ENCODE assay signal across 18 cellular contexts in genomic region chr17:61538480-61538879, GRCh38. TPM values are rescaled to one million over a fixed set of nuclear protein-coding genes. Genes with fewer than 3 reads are reported as not detected.
DNase-seq lines count a peak whose midpoint lies in the region; FAIRE-seq and TF ChIP-seq lines count a peak whose summit lies in the region.
"Had no signal": no experiment of that assay in that cellular context is flagged by ENCODE, and none has a peak within 500 bp of the region (broad histone marks: within the 10 kb centered on the region; RNA-seq: fewer than 3 reads in every experiment).

No MANE protein-coding gene starts in this region.

- H3K27me3 ChIP-seq in smooth muscle cell (ENCODE audit: low read depth) (no peaks in the 10 kb centered on the region), mesenchymal stem cell (ENCODE audit: control insufficient read depth in 1 of 2, insufficient read depth in 1 of 2, low read length in 2 of 2) (no peaks in the 10 kb centered on the region)
- H3K27me3 ChIP-seq: BLaER1 had no signal

- no peak overlapping the region for H2BK120ac ChIP-seq in mesenchymal stem cell (ENCODE audit: low read depth, low read length)

- DNase-seq in NCI-H82 (lab: John Stamatoyannopoulos, UW) = peak; percentile 37
- DNase-seq in NCI-H82 treated with DMSO at 0.1 percent for 48 hours (lab: John Stamatoyannopoulos, UW; ENCODE audit: unreplicated experiment) = no peak
- no peak for DNase-seq in H54 (ENCODE audit: insufficient read length, low spot score)
- DNase-seq in OCI-LY7 (ENCODE audit: low spot score) = no peak
- no peak for DNase-seq in smooth muscle cell (lab: John Stamatoyannopoulos, UW; ENCODE audit: unreplicated experiment)
- DNase-seq in iPS-NIHi7 (ENCODE audit: extremely low spot score) = no peak
- no peak for DNase-seq in mesenchymal stem cell
- DNase-seq: CD4-positive, alpha-beta memory T cell; DMS153; DMS79; GDM1; HCEC 1CT had no signal

- H4K20me1 ChIP-seq in OCI-LY7 (ENCODE audit: insufficient read depth, low read length) = no peaks in the 10 kb centered on the region
- H4K20me1 ChIP-seq in smooth muscle cell (ENCODE audit: low read depth) = no peaks in the 10 kb centered on the region
- H4K20me1 ChIP-seq: BLaER1 had no signal

- peak; percentile 65 for FAIRE-seq in H54 (lab: Jason Lieb, UNC)

- H2AFZ ChIP-seq in OCI-LY7 (ENCODE audit: low read length) = peak overlapping the region; percentile 23; the same call in 1 of the 2 replicates
- peak overlapping the region; percentile 43 for H2AFZ ChIP-seq in smooth muscle cell (ENCODE audit: low read depth)
- no peak overlapping the region for H2AFZ ChIP-seq in mesenchymal stem cell (ENCODE audit: low read depth, low read length)

- H3K9ac ChIP-seq in smooth muscle cell (ENCODE audit: low read depth) = no peak overlapping the region
- H3K9ac ChIP-seq in mesenchymal stem cell (ENCODE audit: low read length) = no peak overlapping the region
- H3K9ac ChIP-seq: BLaER1 had no signal

- no peak for TF ChIP-seq POLR2A in H54 (IDR thresholded peaks at IDR 0.05; ENCODE audit: low read depth, low read length)

- no peak overlapping the region for H4K8ac ChIP-seq in mesenchymal stem cell (ENCODE audit: low read length)

- peaks cover 6% of the 10 kb centered on the region for H3F3A ChIP-seq in smooth muscle cell (ENCODE audit: low read depth)

- H3K9me3 ChIP-seq in OCI-LY7 (ENCODE audit: low read length) (0 out of 2 replicates have a peak, but pooled peaks cover 5% of the 10 kb centered on the region), smooth muscle cell (replicated peaks; ENCODE audit: low read depth) (peaks cover 14% of the 10 kb centered on the region), mesenchymal stem cell (ENCODE audit: control insufficient read depth, low read length) (peaks cover 25% of the 10 kb centered on the region)

- CTCF ChIA-PET in OCI-LY7 (lab: Charles Lee; ENCODE audit: unreplicated experiment) = no interaction called here

- TF ChIP-seq CTCF in OCI-LY7 (conservative IDR thresholded peaks at IDR 0.05; ENCODE audit: low read length) (no peak), smooth muscle cell (IDR thresholded peaks at IDR 0.05; ENCODE audit: borderline replicate concordance, insufficient read depth, poor library complexity, severe bottlenecking) (no peak)

- intact Hi-C loops in OCI-LY7 (cut with micrococcal nuclease; ENCODE audit: unreplicated experiment) = no loop called here

- POLR2A ChIA-PET in OCI-LY7 (lab: Charles Lee) = interaction anchor here (0.6 to 0.7 kb wide), 2 partner anchors 164 to 683 kb away, joined by 3 to 4 read pairs; no protein-coding TSS in a partner anchor

- no peak overlapping the region for H2AK5ac ChIP-seq in mesenchymal stem cell (ENCODE audit: low read length, severe bottlenecking)

- H3K18ac ChIP-seq in mesenchymal stem cell (ENCODE audit: low read depth in 1 of 2, low read length in 2 of 2) = no peak overlapping the region

- H3K4ac ChIP-seq in mesenchymal stem cell (ENCODE audit: low read depth in 1 of 2, low read length in 2 of 2) = no peak overlapping the region

- H3K36me3 ChIP-seq in OCI-LY7 (ENCODE audit: insufficient read depth, low read length) (no peaks in the 10 kb centered on the region), smooth muscle cell (ENCODE audit: low read depth) (peaks cover 3% of the 10 kb centered on the region), mesenchymal stem cell (ENCODE audit: control insufficient read depth in 1 of 2, insufficient read depth in 2 of 2, low read depth in 1 of 2, low read length in 2 of 2) (no peaks in the 10 kb centered on the region)
- H3K36me3 ChIP-seq: BLaER1 had no signal

- H3K9me2 ChIP-seq in OCI-LY7 (ENCODE audit: insufficient read depth, low read length) = no peaks in the 10 kb centered on the region

- H3K4me1 ChIP-seq in OCI-LY7 (ENCODE audit: insufficient read depth, low read length, poor library complexity, severe bottlenecking) = no peaks in the 10 kb centered on the region
- H3K4me1 ChIP-seq in smooth muscle cell (ENCODE audit: low read depth) = no peaks in the 10 kb centered on the region
- H3K4me1 ChIP-seq in mesenchymal stem cell (ENCODE audit: control insufficient read depth, insufficient read depth, low read depth, low read length) = no peaks in the 10 kb centered on the region
- H3K4me1 ChIP-seq: BLaER1 had no signal

- no peaks in the 10 kb centered on the region for H3K79me2 ChIP-seq in OCI-LY7 (ENCODE audit: insufficient read depth, low read depth, low read length)
- no peaks in the 10 kb centered on the region for H3K79me2 ChIP-seq in smooth muscle cell (ENCODE audit: low read depth)

- no peak overlapping the region for H3K14ac ChIP-seq in mesenchymal stem cell (ENCODE audit: low read length in 2 of 2)

- H3K23ac ChIP-seq in mesenchymal stem cell (ENCODE audit: low read length in 2 of 2) = no peak overlapping the region

- H3K4me3 ChIP-seq in OCI-LY7 (ENCODE audit: low read depth, low read length, poor library complexity, severe bottlenecking) (no peak overlapping the region), smooth muscle cell (peak overlapping the region; percentile 12), mesenchymal stem cell (ENCODE audit: insufficient read depth in 1 of 2, low read depth in 1 of 2, low read length in 2 of 2) (no peak overlapping the region)
- H3K4me3 ChIP-seq: BLaER1 had no signal

- no TSS peak for BruUV-seq in OCI-LY7 (replicated peaks; lab: Mats Ljungman, UMichigan)

- H2BK12ac ChIP-seq in mesenchymal stem cell (ENCODE audit: low read length in 2 of 2) = no peak overlapping the region

- no peak overlapping the region for H2BK15ac ChIP-seq in mesenchymal stem cell (ENCODE audit: low read depth, poor library complexity, severe bottlenecking)

- no peak overlapping the region for H4K91ac ChIP-seq in mesenchymal stem cell (ENCODE audit: low read length)

- H3K79me1 ChIP-seq in mesenchymal stem cell (replicated peaks; ENCODE audit: low read length, poor library complexity, severe bottlenecking) = no peaks in the 10 kb centered on the region

- H3K4me2 ChIP-seq in OCI-LY7 (ENCODE audit: low read length) (no peak overlapping the region), smooth muscle cell (peak overlapping the region; percentile 50), mesenchymal stem cell (ENCODE audit: low read length, poor library complexity, severe bottlenecking) (no peak overlapping the region)
- H3K4me2 ChIP-seq: BLaER1 had no signal

- H3K27ac ChIP-seq in OCI-LY7 (ENCODE audit: low read depth, low read length, poor library complexity, severe bottlenecking) (no peak overlapping the region), smooth muscle cell (ENCODE audit: low read depth) (no peak overlapping the region), mesenchymal stem cell (ENCODE audit: low read length, poor library complexity, severe bottlenecking) (no peak overlapping the region)
- H3K27ac ChIP-seq: 22Rv1, BLaER1 had no signal

- H2BK5ac ChIP-seq in mesenchymal stem cell (ENCODE audit: low read depth, low read length, poor library complexity, severe bottlenecking) = no peak overlapping the region

RNA-seq across cellular contexts. Expression of gene NACA2, which starts 52.5 kb away (rescaled TPM):
- total RNA-seq in OCI-LY7 (2014; rRNA removed; shearing (Covaris generic)) = 0.23 TPM in 1 of 2 replicates, not detected in the other
- not detected in 2 replicates for total RNA-seq in OCI-LY7 (2022)
- total RNA-seq in smooth muscle cell = not detected in 2 replicates
- polyA plus RNA-seq in smooth muscle cell = not detected in 2 replicates
- polyA plus RNA-seq in mesenchymal stem cell (2013, experiment 1 of 2) = 0.06 TPM
- polyA plus RNA-seq in mesenchymal stem cell (2013, experiment 2 of 2) = 0.10 TPM
- total RNA-seq: A673; CD4-positive, alpha-beta memory T cell; Daoy; H4 had no signal
- polyA plus RNA-seq: CD14-positive monocyte; CD4-positive, alpha-beta memory T cell had no signal
